ENCODE assay signal across 24 cellular contexts in genomic region chr2:121220995-121221394, GRCh38.
DNase-seq lines count a peak whose midpoint lies in the region; ATAC-seq, FAIRE-seq and TF ChIP-seq lines count a peak whose summit lies in the region.
"Had no signal": no experiment of that assay in that cellular context is flagged by ENCODE, and none has a peak within 500 bp of the region (broad histone marks: within the 10 kb centered on the region; RNA-seq: fewer than 3 reads in every experiment).

No MANE protein-coding gene starts in this region.

- H3K9me3 ChIP-seq in HepG2 (ENCODE audit: low read length) (no peaks in the 10 kb centered on the region), right lobe of liver (no peaks in the 10 kb centered on the region), Caco-2 (no peaks in the 10 kb centered on the region)
- H3K9me3 ChIP-seq: neutrophil had no signal

- H3K27me3 ChIP-seq in HepG2 (ENCODE audit: control insufficient read depth in 1 of 2, insufficient read depth in 2 of 2, low read length in 2 of 2): peaks cover 9 to 71% of the 10 kb centered on the region in 2 experiments
- H3K27me3 ChIP-seq in right lobe of liver: no peaks in the 10 kb centered on the region
- H3K27me3 ChIP-seq in Caco-2 (replicated peaks; ENCODE audit: control insufficient read depth, insufficient read depth, low read length): no peaks in the 10 kb centered on the region
- H3K27me3 ChIP-seq: neutrophil had no signal

- H3K4me3 ChIP-seq in HepG2 (replicated peaks in 1 of 3; ENCODE audit: insufficient read depth in 1 of 3, low read depth in 2 of 3, low read length in 3 of 3) (no peak overlapping the region), right lobe of liver (no peak overlapping the region), fibroblast of mammary gland (ENCODE audit: control insufficient read depth, low read depth, low read length) (no peak overlapping the region), Caco-2 (ENCODE audit: low read depth, low read length) (no peak overlapping the region)

- BruUV-seq in HepG2 (replicated peaks; lab: Mats Ljungman, UMichigan) (no TSS peak), Caco-2 (replicated peaks; lab: Mats Ljungman, UMichigan) (no TSS peak)

- no peak overlapping the region for H2AFZ ChIP-seq in HepG2 (ENCODE audit: low read length)

- TF ChIP-seq EP300 in HepG2 (IDR thresholded peaks at IDR 0.05; ENCODE audit: low read depth in 2 of 2, low read length in 2 of 2) (no peak), HepG2 (CRISPR knock-in tag; IDR thresholded peaks at IDR 0.05; ENCODE audit: borderline replicate concordance) (no peak)

- H3K36me3 Mint-ChIP-seq in CD14-positive monocyte: no peaks in the 10 kb centered on the region
- no peaks in the 10 kb centered on the region for H3K36me3 Mint-ChIP-seq in Caco-2 (ENCODE audit: insufficient read depth, unreplicated experiment)
- H3K36me3 Mint-ChIP-seq: CD4-positive, CD25-positive, alpha-beta regulatory T cell had no signal

- no peak overlapping the region for H3K27ac Mint-ChIP-seq in CD14-positive monocyte
- H3K27ac Mint-ChIP-seq in Caco-2 (ENCODE audit: unreplicated experiment): no peak overlapping the region
- H3K27ac Mint-ChIP-seq: activated CD4-positive, alpha-beta T cell treated with anti-CD3 and anti-CD28 coated beads for 36 hours; CD4-positive, CD25-positive, alpha-beta regulatory T cell; H9; stimulated activated naive CD8-positive, alpha-beta T cell treated with anti-CD3 and anti-CD28 coated beads, Interleukin-15, Interleukin-2, amounts not matched to agents 100 ng/mL and 50 ng/mL, for 24 hours had no signal

- FAIRE-seq in HepG2 (lab: Jason Lieb, UNC): no peak
- peak; percentile 20 for FAIRE-seq in urothelium cell line (lab: Jason Lieb, UNC)
- FAIRE-seq: GM19239 had no signal

- H3K9me3 Mint-ChIP-seq in CD14-positive monocyte (peaks cover 0 to 8% (median 1%) of the 10 kb centered on the region in 7 donors), Caco-2 (ENCODE audit: unreplicated experiment) (no peaks in the 10 kb centered on the region)
- H3K9me3 Mint-ChIP-seq: central memory CD8-positive, alpha-beta T cell; H9; stimulated activated naive CD8-positive, alpha-beta T cell treated with anti-CD3 and anti-CD28 coated beads, Interleukin-15, Interleukin-2, amounts not matched to agents 100 ng/mL and 50 ng/mL, for 24 hours had no signal

- ATAC-seq in HepG2 (no peak), right lobe of liver (no peak), GM21515 (IDR thresholded peaks at IDR 0.05; ENCODE audit: unreplicated experiment) (no peak)
- ATAC-seq: activated CD4-positive, alpha-beta T cell treated with anti-CD3 and anti-CD28 coated beads for 36 hours; left cardiac atrium; right cardiac atrium had no signal

- no peaks in the 10 kb centered on the region for H3K79me2 ChIP-seq in HepG2 (ENCODE audit: insufficient read depth, low read length)

- CTCF ChIA-PET in HepG2 (lab: Yijun Ruan, JAX; ENCODE audit: low intra/inter-chr PET ratio, low total read pairs): no interaction called here
- CTCF ChIA-PET in Caco-2 (lab: Charles Lee): no interaction called here

- WGBS in HepG2 (ENCODE audit: low lambda C conversion rate): 0% methylated on average over 1 of the region's 1 CpG
- no CpG with 5 or more reads among the region's 1 CpG for WGBS in right lobe of liver (ENCODE audit: insufficient coverage, low coverage, low lambda C conversion rate, missing lambda C conversion rate)

- H4K20me1 ChIP-seq in HepG2 (ENCODE audit: insufficient read depth, low read length): no peaks in the 10 kb centered on the region

- no peak overlapping the region for H3K4me2 ChIP-seq in HepG2 (ENCODE audit: low read depth, low read length)
- H3K4me2 ChIP-seq: KMS-11 had no signal

- POLR2A ChIA-PET in HepG2 (lab: Yijun Ruan, JAX): no interaction called here
- POLR2A ChIA-PET in Caco-2 (lab: Charles Lee): no interaction called here

- in situ Hi-C loops in HepG2 (cut with HindIII; ENCODE audit: extremely low pct_ligation_motif_present, low pct_unique_long_range_greater_than_20kb): no loop called here

- intact Hi-C loops in HepG2 (cut with micrococcal nuclease; ENCODE audit: unreplicated experiment) (no loop called here), right lobe of liver (cut with DNase I) (no loop called here), CD14-positive monocyte (cut with micrococcal nuclease) (no loop called here), Caco-2 (cut with micrococcal nuclease; ENCODE audit: unreplicated experiment) (no loop called here)

- no peak for DNase-seq in HepG2 (ENCODE audit: low spot score)
- DNase-seq in right lobe of liver: no peak
- peak; percentile 72 for DNase-seq in RKO (ENCODE audit: low spot score)
- DNase-seq in fibroblast of mammary gland (ENCODE audit: low read depth): peak; percentile 28
- peak; percentile 63 for DNase-seq in urothelium cell line (ENCODE audit: low spot score)
- DNase-seq in CD14-positive monocyte (ENCODE audit: low spot score): no peak
- no peak for DNase-seq in Caco-2
- DNase-seq: activated CD4-positive, alpha-beta T cell treated with anti-CD3 and anti-CD28 coated beads for 36 hours; activated effector memory CD4-positive, alpha-beta T cell treated with Interleukin-2 at 50 U/mL for 16 hours; amniotic stem cell; CD4-positive, CD25-positive, alpha-beta regulatory T cell; DND-41; effector memory CD4-positive, alpha-beta T cell; H9; left cardiac atrium; NCI-H1105 treated with DMSO at 0.1 percent for 48 hours; right cardiac atrium; trophoblast cell had no signal

- no peak overlapping the region for H3K27ac ChIP-seq in HepG2 (ENCODE audit: extremely low read length, insufficient read depth, low read length)
- H3K27ac ChIP-seq in right lobe of liver: no peak overlapping the region
- H3K27ac ChIP-seq: KMS-11, neutrophil had no signal

- H3K4me1 ChIP-seq in HepG2 (ENCODE audit: insufficient read depth, low read length): no peaks in the 10 kb centered on the region
- H3K4me1 ChIP-seq in right lobe of liver: no peaks in the 10 kb centered on the region
- H3K4me1 ChIP-seq in Caco-2: no peaks in the 10 kb centered on the region

- H3K27me3 Mint-ChIP-seq in CD14-positive monocyte (ENCODE audit: low read depth in 3 of 3): peaks cover 2 to 5% (median 5%) of the 10 kb centered on the region in 3 donors
- no peaks in the 10 kb centered on the region for H3K27me3 Mint-ChIP-seq in Caco-2 (ENCODE audit: insufficient read depth, unreplicated experiment)
- H3K27me3 Mint-ChIP-seq: activated CD4-positive, alpha-beta T cell treated with anti-CD3 and anti-CD28 coated beads for 36 hours; CD4-positive, CD25-positive, alpha-beta regulatory T cell; central memory CD8-positive, alpha-beta T cell; stimulated activated naive CD8-positive, alpha-beta T cell treated with anti-CD3 and anti-CD28 coated beads, Interleukin-15, Interleukin-2, amounts not matched to agents 100 ng/mL and 50 ng/mL, for 24 hours had no signal

- TF ChIP-seq POLR2A in HepG2 (IDR thresholded peaks at IDR 0.05; ENCODE audit: insufficient read depth in 1 of 2, low read depth in 2 of 2, low read length in 2 of 2): no peak
- no peak for TF ChIP-seq POLR2A in right lobe of liver (IDR thresholded peaks at IDR 0.05)

- H3K4me3 Mint-ChIP-seq in CD14-positive monocyte: no peak overlapping the region
- no peak overlapping the region for H3K4me3 Mint-ChIP-seq in Caco-2 (ENCODE audit: unreplicated experiment)
- H3K4me3 Mint-ChIP-seq: activated CD4-positive, alpha-beta T cell treated with anti-CD3 and anti-CD28 coated beads for 36 hours; CD4-positive, CD25-positive, alpha-beta regulatory T cell; central memory CD8-positive, alpha-beta T cell; H9; stimulated activated naive CD8-positive, alpha-beta T cell treated with anti-CD3 and anti-CD28 coated beads, Interleukin-15, Interleukin-2, amounts not matched to agents 100 ng/mL and 50 ng/mL, for 24 hours had no signal

- H3K4me1 Mint-ChIP-seq in CD14-positive monocyte (peaks cover 3% of the 10 kb centered on the region), Caco-2 (ENCODE audit: low read depth, unreplicated experiment) (no peaks in the 10 kb centered on the region)
- H3K4me1 Mint-ChIP-seq: activated CD4-positive, alpha-beta T cell treated with anti-CD3 and anti-CD28 coated beads for 36 hours; CD4-positive, CD25-positive, alpha-beta regulatory T cell; central memory CD8-positive, alpha-beta T cell; H9 had no signal

- no peaks in the 10 kb centered on the region for H3K36me3 ChIP-seq in HepG2 (replicated peaks in 1 of 2; ENCODE audit: control insufficient read depth in 1 of 2, insufficient read depth in 2 of 2, low read length in 2 of 2)
- no peaks in the 10 kb centered on the region for H3K36me3 ChIP-seq in right lobe of liver
- H3K36me3 ChIP-seq in Caco-2 (ENCODE audit: control insufficient read depth, insufficient read depth, low read length): no peaks in the 10 kb centered on the region
- H3K36me3 ChIP-seq: neutrophil had no signal

- H3K9ac ChIP-seq in HepG2 (ENCODE audit: insufficient read depth, low read depth, low read length): no peak overlapping the region
- H3K9ac ChIP-seq: KMS-11 had no signal

- no peak for TF ChIP-seq RAD21 in HepG2 (CRISPR knock-in tag; IDR thresholded peaks at IDR 0.05)

- TF ChIP-seq CTCF in HepG2 (CRISPR knock-in tag; IDR thresholded peaks at IDR 0.05): no peak
- no peak for TF ChIP-seq CTCF in right lobe of liver (IDR thresholded peaks at IDR 0.05)
- no peak for TF ChIP-seq CTCF in fibroblast of mammary gland (conservative IDR thresholded peaks at IDR 0.05; ENCODE audit: control insufficient read depth, insufficient read depth, low read depth, low read length)
- TF ChIP-seq CTCF in CD14-positive monocyte (IDR thresholded peaks at IDR 0.05): no peak
- TF ChIP-seq CTCF in Caco-2 (IDR thresholded peaks at IDR 0.05; ENCODE audit: insufficient read depth in 1 of 2, low read depth in 1 of 2, low read length in 1 of 2, severe bottlenecking in 1 of 2, unreplicated experiment in 1 of 2): no peak

TF ChIP-seq in HepG2, 621 proteins besides CTCF, POLR2A, EP300 and RAD21:
- TF ChIP-seq CREB1 (IDR thresholded peaks at IDR 0.05) (peak; percentile 45; the same call in 1 of the 2 replicates), CREB1 (CRISPR knock-in tag; IDR thresholded peaks at IDR 0.05) (no peak), MATR3 (CRISPR knock-in tag; IDR thresholded peaks at IDR 0.05) (no peak)

Comparison
In these comparisons a context has a peak if more than half of its experiments do, and no peak if none do; other contexts are left out.
1. DNase-seq: peak in RKO (single experiment), fibroblast of mammary gland (single experiment) and urothelium cell line (single experiment); none in HepG2 (single experiment), right lobe of liver (0 of 3), CD14-positive monocyte (single experiment) and Caco-2 (0 of 2).